Comparison of ENCODE assay signal across 29 cellular contexts in the genomic region with DNA sequence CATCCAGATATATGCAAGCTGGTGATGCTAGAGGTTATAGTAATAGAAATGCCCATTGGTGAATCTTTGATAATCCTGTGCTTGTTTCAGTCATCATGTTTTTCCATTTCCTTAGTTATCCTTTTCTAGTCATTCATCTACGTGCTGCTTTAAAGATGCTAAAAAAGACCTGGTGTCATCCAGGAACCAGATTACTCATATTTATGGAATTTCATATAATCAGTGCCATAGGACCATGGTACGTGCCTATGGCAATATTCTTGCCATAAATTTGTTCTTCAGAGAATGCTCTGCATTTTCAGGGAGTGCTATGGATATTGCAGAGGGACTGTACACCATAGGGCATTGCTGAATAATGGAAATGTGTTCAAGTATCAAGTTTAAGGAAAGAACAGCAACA.
"Had no signal": no experiment of that assay in that cellular context is flagged by ENCODE, and none has a peak within 500 bp of the region (broad histone marks: within the 10 kb centered on the region; RNA-seq: fewer than 3 reads in every experiment).

No MANE protein-coding gene starts in this region.

- H3K4me3 ChIP-seq: adrenal gland, breast epithelium, cardiac muscle cell, coronary artery, dorsolateral prefrontal cortex, gastrocnemius medialis, heart right ventricle had no signal

- H3K4me1 ChIP-seq: breast epithelium had no signal

- H3K36me3 ChIP-seq: adrenal gland, breast epithelium had no signal

- H3K9me3 ChIP-seq: adrenal gland, breast epithelium, gastrocnemius medialis, heart right ventricle had no signal

- ATAC-seq: activated CD4-positive, alpha-beta T cell treated with anti-CD3 and anti-CD28 coated beads for 36 hours; activated CD8-positive, alpha-beta memory T cell treated with anti-CD3 and anti-CD28 coated beads, Interleukin-2, amount 10 ng/mL, durations not matched to agents 7 days and 5 days; activated CD8-positive, alpha-beta T cell treated with anti-CD3 and anti-CD28 coated beads, Interleukin-2, amount 10 ng/mL, durations not matched to agents 7 days and 5 days; activated naive CD8-positive, alpha-beta T cell treated with anti-CD3 and anti-CD28 coated beads, Interleukin-2, amount 50 U/mL, for 24 hours; esophagus mucosa; foreskin keratinocyte; gastrocnemius medialis; heart right ventricle had no signal

- DNase-seq: activated CD4-positive, alpha-beta memory T cell treated with anti-CD3 and anti-CD28 coated beads for 36 hours; activated CD4-positive, alpha-beta T cell treated with anti-CD3 and anti-CD28 coated beads for 36 hours; activated CD4-positive, alpha-beta T cell treated with anti-CD3 and anti-CD28 coated beads, Interleukin-2, amount 10 ng/mL, durations not matched to agents 24 days and 14 days; activated CD4-positive, CD25-positive, alpha-beta regulatory T cell; activated CD4-positive, CD25-positive, alpha-beta regulatory T cell treated with anti-CD3 and anti-CD28 coated beads, Interleukin-2, amount 50 U/mL, for 72 hours; activated CD8-positive, alpha-beta memory T cell treated with anti-CD3 and anti-CD28 coated beads, Interleukin-2, amount 10 ng/mL, durations not matched to agents 7 days and 5 days; activated CD8-positive, alpha-beta memory T cell treated with anti-CD3 and anti-CD28 coated beads, Interleukin-2, amount 50 U/mL, for 4 hours; activated CD8-positive, alpha-beta T cell treated with anti-CD3 and anti-CD28 coated beads, Interleukin-2, amount 10 ng/mL, durations not matched to agents 7 days and 5 days; activated effector memory CD4-positive, alpha-beta T cell treated with anti-CD3 and anti-CD28 coated beads, Interleukin-2, amount 50 U/mL, for 16 hours; activated naive CD4-positive, alpha-beta T cell treated with anti-CD3 and anti-CD28 coated beads for 36 hours; activated naive CD8-positive, alpha-beta T cell treated with anti-CD3 and anti-CD28 coated beads for 36 hours; activated naive CD8-positive, alpha-beta T cell treated with anti-CD3 and anti-CD28 coated beads, Interleukin-2, amount 50 U/mL, for 24 hours; activated T-cell treated with anti-CD3 and anti-CD28 coated beads, Interleukin-2, amount 50 U/mL, for 1 hour; activated T-cell treated with anti-CD3 and anti-CD28 coated beads, Interleukin-2, amount 50 U/mL, for 48 hours; adrenal gland; amygdala; aorta; dorsolateral prefrontal cortex; effector memory CD4-positive, alpha-beta T cell; endodermal cell; foreskin keratinocyte; gastrocnemius medialis; heart right ventricle; hippocampal formation; T-helper 2 cell had no signal

- H3K27ac ChIP-seq: adrenal gland, breast epithelium, cardiac muscle cell, coronary artery, dorsolateral prefrontal cortex, foreskin keratinocyte, heart right ventricle had no signal

- H3K27me3 ChIP-seq: adrenal gland, breast epithelium, cardiac muscle cell, dorsolateral prefrontal cortex, foreskin keratinocyte, gastrocnemius medialis, heart right ventricle had no signal
